ENCODE assay signal across 12 cellular contexts in genomic region chr2:69164379-69164778, GRCh38.
DNase-seq lines count a peak whose midpoint lies in the region; ATAC-seq, FAIRE-seq and TF ChIP-seq lines count a peak whose summit lies in the region.
"Had no signal": no experiment of that assay in that cellular context is flagged by ENCODE, and none has a peak within 500 bp of the region (broad histone marks: within the 10 kb centered on the region; RNA-seq: fewer than 3 reads in every experiment).

No MANE protein-coding gene starts in this region.

- no peaks in the 10 kb centered on the region for H3K4me1 Mint-ChIP-seq in activated naive CD4-positive, alpha-beta T cell treated with anti-CD3 and anti-CD28 coated beads, Interleukin-2, amount 50 U/mL, for 24 hours

- H3K27me3 ChIP-seq in left lung, result no peaks in the 10 kb centered on the region

- H3K36me3 Mint-ChIP-seq in activated naive CD4-positive, alpha-beta T cell treated with anti-CD3 and anti-CD28 coated beads, Interleukin-2, amount 50 U/mL, for 24 hours, result no peaks in the 10 kb centered on the region

- no peak for TF ChIP-seq POLR2A in erythroblast (IDR thresholded peaks at IDR 0.05; ENCODE audit: low read length)

- no peaks in the 10 kb centered on the region for H3K9me3 Mint-ChIP-seq in activated naive CD4-positive, alpha-beta T cell treated with anti-CD3 and anti-CD28 coated beads, Interleukin-2, amount 50 U/mL, for 24 hours

- no peak for DNase-seq in activated naive CD4-positive, alpha-beta T cell treated with anti-CD3 and anti-CD28 coated beads, Interleukin-2, amount 50 U/mL, for 16 hours
- DNase-seq in coronary artery (ENCODE audit: low spot score) (no peak), left lung (no peak), urothelium cell line (ENCODE audit: low spot score) (peak; percentile 26), erythroblast (lab: John Stamatoyannopoulos, UW) (no peak)
- DNase-seq: stimulated activated CD8-positive, alpha-beta memory T cell treated with anti-CD3 and anti-CD28 coated beads, Interleukin-4, amount 100 ng/mL, for 48 hours had no signal

- peaks cover 24 to 43% of the 10 kb centered on the region in 2 donors for H3K4me1 ChIP-seq in left lung

- H3K4me3 Mint-ChIP-seq in activated naive CD4-positive, alpha-beta T cell treated with anti-CD3 and anti-CD28 coated beads, Interleukin-2, amount 50 U/mL, for 24 hours, result no peak overlapping the region

- H3K36me3 ChIP-seq in left lung, result no peaks in the 10 kb centered on the region

- H3K27ac ChIP-seq in coronary artery (peak overlapping the region; percentile 80 to 84), left lung (peak overlapping the region; percentile 74 to 86)

- H3K4me3 ChIP-seq in coronary artery (no peak overlapping the region), left lung (no peak overlapping the region)
- H3K4me3 ChIP-seq: skin epidermis had no signal

- no peak for FAIRE-seq in urothelium cell line (lab: Jason Lieb, UNC)
- FAIRE-seq: A204.1, colon had no signal

- H3K27ac Mint-ChIP-seq in activated naive CD4-positive, alpha-beta T cell treated with anti-CD3 and anti-CD28 coated beads, Interleukin-2, amount 50 U/mL, for 24 hours, result peak overlapping the region; percentile 14

- TF ChIP-seq CTCF in coronary artery (IDR thresholded peaks at IDR 0.05), result no peak
- TF ChIP-seq CTCF in left lung (IDR thresholded peaks at IDR 0.05), result no peak

- peaks cover 9% of the 10 kb centered on the region for H3K27me3 Mint-ChIP-seq in activated naive CD4-positive, alpha-beta T cell treated with anti-CD3 and anti-CD28 coated beads, Interleukin-2, amount 50 U/mL, for 24 hours

- H3K9me3 ChIP-seq in left lung, result no peaks in the 10 kb centered on the region

- intact Hi-C loops in left lung (cut with DNase I), result no loop called here

- ATAC-seq in left lung, result peak; percentile 34
- ATAC-seq in GM21723 (IDR thresholded peaks at IDR 0.05; ENCODE audit: unreplicated experiment), result no peak
- ATAC-seq in HG03457 (IDR thresholded peaks at IDR 0.05; ENCODE audit: unreplicated experiment), result no peak
